In the genomic region with DNA sequence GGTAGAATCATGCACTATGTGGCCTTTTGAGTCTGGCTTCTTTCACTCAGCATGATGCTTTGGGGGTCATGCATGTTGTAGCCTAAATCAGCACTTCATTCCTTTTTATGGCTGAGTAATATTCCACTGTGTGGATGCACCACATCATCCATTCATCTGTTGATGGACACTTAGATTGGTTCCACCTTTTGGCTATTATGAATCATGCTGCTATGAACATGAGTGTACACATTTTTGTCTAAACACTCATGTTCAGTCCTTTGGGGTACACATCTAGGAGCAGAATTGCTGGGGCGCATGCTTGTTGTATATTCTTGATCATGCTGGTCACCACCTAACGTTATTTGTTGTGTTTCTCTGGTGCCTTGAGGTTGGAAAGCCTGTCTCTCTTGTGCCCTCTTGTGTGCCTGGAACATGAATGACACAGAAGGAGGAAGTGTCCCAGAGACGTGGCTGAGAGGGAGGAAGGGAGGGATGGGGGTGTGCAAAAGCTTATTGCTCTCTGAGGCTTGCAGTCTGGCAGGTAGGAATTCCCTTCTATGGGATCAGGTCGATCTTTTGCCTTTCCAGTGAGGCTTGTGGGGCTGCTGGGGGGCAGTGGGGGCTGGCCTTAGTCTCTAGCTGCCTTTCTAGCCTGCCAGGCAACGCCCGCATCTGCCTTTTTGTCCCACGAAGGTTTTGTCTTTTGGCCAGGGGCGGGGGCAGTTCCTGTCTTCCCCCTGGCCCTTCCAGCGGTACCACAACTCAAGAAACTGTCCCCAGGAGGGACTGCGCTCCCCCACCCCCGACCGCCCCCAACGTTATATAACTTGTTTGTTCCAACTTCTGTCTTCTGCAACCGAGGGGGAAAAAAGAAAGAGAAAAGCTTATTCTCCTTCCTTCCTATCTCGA, we compare ENCODE assay signal across 9 cellular contexts. TPM values are rescaled to one million over a fixed set of nuclear protein-coding genes. Genes with fewer than 3 reads are reported as not detected.
A peak's percentile ranks its signal among the peaks of the same experiment; 100 is the strongest.
DNase-seq lines count a peak whose midpoint lies in the region; ATAC-seq lines count a peak whose summit lies in the region.
"Had no signal": no experiment of that assay in that cellular context is flagged by ENCODE, and none has a peak within 500 bp of the region (broad histone marks: within the 10 kb centered on the region; RNA-seq: fewer than 3 reads in every experiment).

No MANE protein-coding gene starts in this region.

- H3K9me3 ChIP-seq in right cardiac atrium (ENCODE audit: control insufficient read depth, low read length): no peaks in the 10 kb centered on the region
- H3K9me3 ChIP-seq in SJCRH30 (replicated peaks): no peaks in the 10 kb centered on the region
- H3K9me3 ChIP-seq: upper lobe of left lung had no signal

- peak; percentile 82 for DNase-seq in Ammon's horn (ENCODE audit: low spot score)
- peak; percentile 19 for DNase-seq in OCI-M2 (lab: John Stamatoyannopoulos, UW; ENCODE audit: unreplicated experiment)
- DNase-seq in right cardiac atrium: peak in 2 of 3 donors; percentile 60 to 69
- DNase-seq in SJCRH30: no peak
- no peak for DNase-seq in stimulated activated CD4-positive, alpha-beta T cell treated with anti-CD3 and anti-CD28 coated beads, Interleukin-2, amount 100 ng/mL, for 48 hours
- no peak for DNase-seq in DMS153 treated with DMSO at 0.1 percent for 48 hours (lab: John Stamatoyannopoulos, UW; ENCODE audit: unreplicated experiment)
- DNase-seq: effector memory CD4-positive, alpha-beta T cell had no signal

- intact Hi-C loops in right cardiac atrium (cut with DNase I): no loop called here

- no peak overlapping the region for H3K4me3 ChIP-seq in right cardiac atrium (ENCODE audit: low read length)
- no peak overlapping the region for H3K4me3 ChIP-seq in SJCRH30
- H3K4me3 ChIP-seq: upper lobe of left lung had no signal

- 46% methylated on average over 15 of the region's 15 CpGs for WGBS in right cardiac atrium

- H3K27me3 ChIP-seq in right cardiac atrium (ENCODE audit: control insufficient read depth, insufficient read depth) (no peaks in the 10 kb centered on the region), SJCRH30 (no peaks in the 10 kb centered on the region)
- H3K27me3 ChIP-seq: upper lobe of left lung had no signal

- peak in 1 of 2 donors; percentile 28 for ATAC-seq in right cardiac atrium

- H3K27ac ChIP-seq in right cardiac atrium (ENCODE audit: low read length) (no peak overlapping the region), SJCRH30 (no peak overlapping the region)
- H3K27ac ChIP-seq: KMS-11, upper lobe of left lung had no signal

- H3K36me3 ChIP-seq in SJCRH30: no peaks in the 10 kb centered on the region
- H3K36me3 ChIP-seq: upper lobe of left lung had no signal

- H3K4me1 ChIP-seq in right cardiac atrium (ENCODE audit: control insufficient read depth, insufficient read depth, low read length) (peaks cover 11% of the 10 kb centered on the region), SJCRH30 (peaks cover 12% of the 10 kb centered on the region)

RNA-seq across cellular contexts. Expression of gene KLHL26, which starts 7.6 kb away (rescaled TPM):
- total RNA-seq in right cardiac atrium: 10 to 100 TPM in 1 of 4 donors, 1 to 10 TPM in 3; 8.9 to 14.4 (median 9.3) TPM
- polyA plus RNA-seq in right cardiac atrium: 5.1 TPM
- 0.87 and 1.1 TPM in 2 replicates for total RNA-seq in SJCRH30 (2014; rRNA removed; shearing (Covaris generic))

RNA-seq across cellular contexts. Expression of gene TMEM59L, which starts 31.7 kb away (rescaled TPM):
- 1 to 10 TPM; 2.2 to 5.9 (median 4.0) TPM for total RNA-seq in right cardiac atrium
- polyA plus RNA-seq in right cardiac atrium: 4.8 TPM
- 0.20 TPM in 1 of 2 replicates, not detected in the other for total RNA-seq in SJCRH30 (2014; rRNA removed; shearing (Covaris generic))

RNA-seq across cellular contexts. Expression of gene CRLF1, which starts 37.8 kb away (rescaled TPM):
- total RNA-seq in right cardiac atrium: 10 to 100 TPM in 3 of 4 donors, 1 to 10 TPM in 1; 7.2 to 64.0 (median 38.8) TPM
- 79.6 TPM for polyA plus RNA-seq in right cardiac atrium
- total RNA-seq in SJCRH30 (2014; rRNA removed; shearing (Covaris generic)): 20.6 and 22.1 TPM in 2 replicates

RNA-seq across cellular contexts. Expression of gene CRTC1, which starts 39.1 kb away (rescaled TPM):
- total RNA-seq in right cardiac atrium: 10 to 100 TPM in 3 of 4 donors, 1 to 10 TPM in 1; 9.2 to 15.1 (median 13.6) TPM
- 9.5 TPM for polyA plus RNA-seq in right cardiac atrium
- total RNA-seq in SJCRH30 (2014; rRNA removed; shearing (Covaris generic)): 2.4 and 3.5 TPM in 2 replicates

RNA-seq across cellular contexts. Expression of gene REX1BD, which starts 55.8 kb away (rescaled TPM):
- 10 to 100 TPM; 71.0 to 90.7 (median 77.1) TPM for total RNA-seq in right cardiac atrium
- polyA plus RNA-seq in right cardiac atrium: 99.9 TPM
- 24.8 TPM in 2 replicates for total RNA-seq in SJCRH30 (2014; rRNA removed; shearing (Covaris generic))

Comparison
In these comparisons a context has a peak if more than half of its experiments do, and no peak if none do; other contexts are left out.
1. DNase-seq: peak in Ammon's horn (single experiment), OCI-M2 (single experiment) and right cardiac atrium (2 of 3); none in SJCRH30 (0 of 2), stimulated activated CD4-positive, alpha-beta T cell treated with anti-CD3 and anti-CD28 coated beads, Interleukin-2, amount 100 ng/mL, for 48 hours (0 of 2) and DMS153 treated with DMSO at 0.1 percent for 48 hours (single experiment).